ENCODE assay signal across 10 cellular contexts in genomic region chr3:128297401-128298138, GRCh38.
DNase-seq lines count a peak whose midpoint lies in the region.
"Had no signal": no experiment of that assay in that cellular context is flagged by ENCODE, and none has a peak within 500 bp of the region (broad histone marks: within the 10 kb centered on the region; RNA-seq: fewer than 3 reads in every experiment).

No MANE protein-coding gene starts in this region.

- peak; percentile 11 for DNase-seq in D341Med (ENCODE audit: low spot score)
- DNase-seq in NCI-H2196 (lab: John Stamatoyannopoulos, UW; ENCODE audit: unreplicated experiment), result peak; percentile 67
- DNase-seq in dermis blood vessel endothelial cell, result peak; percentile 31
- DNase-seq in mesenteric fat pad (ENCODE audit: low spot score), result peak; percentile 30
- DNase-seq in NAMALWA (ENCODE audit: low spot score), result no peak
- no peak for DNase-seq in activated effector memory CD4-positive, alpha-beta T cell treated with anti-CD3 and anti-CD28 coated beads, Interleukin-2, amount 50 U/mL, for 16 hours
- DNase-seq in KG1 (lab: John Stamatoyannopoulos, UW), result no peak
- DNase-seq in amygdala (lab: John Stamatoyannopoulos, UW), result no peak
- DNase-seq: natural killer cell; stimulated activated naive CD4-positive, alpha-beta T cell treated with Interleukin-2 at 50 U/mL for 16 hours had no signal

Comparison
In these comparisons a context has a peak if more than half of its experiments do, and no peak if none do; other contexts are left out.
1. DNase-seq: peak in D341Med (single experiment), NCI-H2196 (single experiment), dermis blood vessel endothelial cell (single experiment) and mesenteric fat pad (single experiment); none in NAMALWA (single experiment), activated effector memory CD4-positive, alpha-beta T cell treated with anti-CD3 and anti-CD28 coated beads, Interleukin-2, amount 50 U/mL, for 16 hours (single experiment), KG1 (single experiment) and amygdala (0 of 56).